In genomic region chr12:122421815-122422737, GRCh38 we compare ENCODE assay signal across 8 cellular contexts. TPM values are rescaled to one million over a fixed set of nuclear protein-coding genes. Genes with fewer than 3 reads are reported as not detected.
DNase-seq lines count a peak whose midpoint lies in the region; ATAC-seq and TF ChIP-seq lines count a peak whose summit lies in the region.

Gene CLIP1, minus strand, starts transcription at chr12:122422669. Its CDS starts 42,217 bp downstream, at chr12:122380452.

- peak; percentile 33 for DNase-seq in DMS79 treated with DMSO at 0.1 percent for 48 hours (lab: John Stamatoyannopoulos, UW)
- DNase-seq in Jurkat, Clone E6-1 (ENCODE audit: low read depth, low spot score), result no peak
- peak in 33 of 34 experiments; percentile 11 to 65 (median 40) for DNase-seq in T-cell
- DNase-seq in amygdala (lab: John Stamatoyannopoulos, UW), result peak in 35 of 56 donors; percentile 9 to 72 (median 41)
- peak; percentile 66 for DNase-seq in right atrium auricular region (ENCODE audit: low spot score)
- peak; percentile 31 for DNase-seq in renal cortical epithelial cell (ENCODE audit: low read depth)

- POLR2A ChIA-PET in T-cell (lab: Charles Lee), result interaction anchor here in 1 of 2 donors (1.0 kb wide), 1 partner anchor 76 kb away, joined by 4 read pairs; no protein-coding TSS in a partner anchor

- no peaks in the 10 kb centered on the region for H3K36me3 Mint-ChIP-seq in T-cell

- no peaks in the 10 kb centered on the region for H3K27me3 ChIP-seq in right atrium auricular region

- ATAC-seq in GM21390 (IDR thresholded peaks at IDR 0.05; ENCODE audit: unreplicated experiment), result peak; percentile 53
- peak; percentile 83 to 85 (median 84) for ATAC-seq in T-cell (replicated peaks in 1 of 4)
- no peak for ATAC-seq in GM21825 (IDR thresholded peaks at IDR 0.05; ENCODE audit: unreplicated experiment)

- peak within 1 kb of the TSS; percentile 86 to 92 (median 89) for H3K4me3 Mint-ChIP-seq in T-cell

- H3K27ac Mint-ChIP-seq in T-cell, result peak within 1 kb of the TSS; percentile 85 to 87

- H3K27ac ChIP-seq in right atrium auricular region, result peak within 1 kb of the TSS; percentile 98

- no peaks in the 10 kb centered on the region for H3K27me3 Mint-ChIP-seq in T-cell

- no peaks in the 10 kb centered on the region for H3K9me3 ChIP-seq in right atrium auricular region

- H3K36me3 ChIP-seq in right atrium auricular region, result no peaks in the 10 kb centered on the region

- CTCF ChIA-PET in T-cell (lab: Charles Lee), result interaction anchor here in 1 of 2 donors (0.9 to 1.1 kb wide), 3 partner anchors 10 to 49 kb away, joined by 3 to 7 read pairs (median 3); no protein-coding TSS in a partner anchor

- H3K4me1 Mint-ChIP-seq in T-cell, result peaks cover 34 to 44% (median 39%) of the 10 kb centered on the region in 3 donors

- peak within 1 kb of the TSS; percentile 85 for H3K4me3 ChIP-seq in Jurkat, Clone E6-1 (ENCODE audit: low read length)
- peak within 1 kb of the TSS; percentile 83 to 95 for H3K4me3 ChIP-seq in right atrium auricular region

- peaks cover 0 to 26% of the 10 kb centered on the region in 2 donors for H3K4me1 ChIP-seq in right atrium auricular region

- H3K9me3 Mint-ChIP-seq in T-cell, result no peaks in the 10 kb centered on the region

- peak; percentile 30 to 68 for TF ChIP-seq CTCF in right atrium auricular region (IDR thresholded peaks at IDR 0.05)

RNA-seq across cellular contexts. Expression of gene CLIP1, which starts in this region (rescaled TPM):
- 14.2 TPM for polyA plus RNA-seq in Jurkat, Clone E6-1 (2012; ENCODE audit: insufficient read depth, insufficient read length)
- total RNA-seq in T-cell, result 10 to 100 TPM; 47.2 to 69.5 (median 59.4) TPM
- total RNA-seq in right atrium auricular region, result 100 to 1,000 TPM in 1 of 2 donors, 10 to 100 TPM in 1; 91.5 to 153 TPM
- 38.6 and 76.7 TPM in 2 replicates for total RNA-seq in renal cortical epithelial cell
